In the genomic region with DNA sequence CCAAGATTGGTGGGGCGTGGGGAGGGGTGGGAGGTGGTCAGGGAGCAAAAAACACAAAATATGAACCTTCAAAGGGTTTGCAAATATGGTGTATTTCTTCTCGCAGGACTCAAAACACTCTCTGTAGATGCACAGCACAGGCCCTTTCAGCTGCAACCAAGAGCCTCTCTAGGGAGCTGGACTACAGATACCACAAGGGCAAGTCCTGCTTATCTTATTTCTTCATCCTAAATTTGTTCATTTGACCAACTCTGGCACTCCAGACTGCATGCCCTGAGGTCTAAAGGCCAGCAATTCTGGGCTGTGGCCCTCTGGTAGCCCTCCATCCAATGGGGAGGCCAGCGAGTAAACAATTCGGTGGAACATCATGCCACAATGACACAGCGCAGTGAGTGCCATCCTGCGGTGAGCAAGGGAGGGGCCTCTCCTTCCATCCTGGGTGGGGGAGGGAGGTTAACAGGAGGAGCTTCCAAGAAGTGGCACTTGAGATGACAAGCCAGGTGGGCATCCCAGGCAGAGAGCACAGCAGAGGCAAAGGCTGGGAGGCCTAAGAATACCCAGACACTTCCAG, we compare ENCODE assay signal across 9 cellular contexts. TPM values are rescaled to one million over a fixed set of nuclear protein-coding genes. Genes with fewer than 3 reads are reported as not detected.
DNase-seq lines count a peak whose midpoint lies in the region; ATAC-seq and TF ChIP-seq lines count a peak whose summit lies in the region.
"Had no signal": no experiment of that assay in that cellular context is flagged by ENCODE, and none has a peak within 500 bp of the region (broad histone marks: within the 10 kb centered on the region; RNA-seq: fewer than 3 reads in every experiment).

No MANE protein-coding gene starts in this region.

- in situ Hi-C loops in transverse colon (cut with MboI; ENCODE audit: low pct_ligation_motif_present in 1 of 4, low pct_unique_long_range_greater_than_20kb in 1 of 4, low sequenced_read_pairs in 3 of 4) = no loop called here

- TF ChIP-seq POLR2A in transverse colon (IDR thresholded peaks at IDR 0.05) = no peak

- TF ChIP-seq CTCF in transverse colon (IDR thresholded peaks at IDR 0.05) = no peak

- no peaks in the 10 kb centered on the region for H3K27me3 ChIP-seq in transverse colon

- no peaks in the 10 kb centered on the region for H3K9me3 ChIP-seq in transverse colon
- H3K9me3 ChIP-seq: thoracic aorta had no signal

- ATAC-seq in Right ventricle myocardium superior (ENCODE audit: poor library complexity) (peak; percentile 8), left cardiac atrium (no peak), GM21423 (IDR thresholded peaks at IDR 0.05; ENCODE audit: unreplicated experiment) (no peak), GM21360 (IDR thresholded peaks at IDR 0.05; ENCODE audit: unreplicated experiment) (no peak)

- no peaks in the 10 kb centered on the region for H3K36me3 ChIP-seq in transverse colon
- H3K36me3 ChIP-seq: thoracic aorta had no signal

- peaks cover 8 to 52% (median 27%) of the 10 kb centered on the region in 4 donors for H3K4me1 ChIP-seq in transverse colon

- 33 to 74% methylated on average over 3 to 6 of the region's 6 CpGs for WGBS in transverse colon (ENCODE audit: low coverage in 1 of 2), 2 donors

- peak overlapping the region; percentile 69 to 77 (median 76) for H3K27ac ChIP-seq in transverse colon

- no peak for TF ChIP-seq EP300 in transverse colon (IDR thresholded peaks at IDR 0.05; ENCODE audit: low read depth)

- H3K4me3 ChIP-seq in transverse colon = no peak overlapping the region

- DNase-seq in Right ventricle myocardium superior (no peak), left cardiac atrium (no peak), T-helper 2 cell (peak in 3 of 5 experiments; percentile 17 to 92 (median 51)), cardiac septum (ENCODE audit: low spot score) (peak; percentile 92), transverse colon (peak; percentile 55), NCI-H2081 treated with DMSO at 0.1 percent for 48 hours (lab: John Stamatoyannopoulos, UW) (no peak)

- intact Hi-C loops in Right ventricle myocardium superior (cut with DNase I) = no loop called here
- intact Hi-C loops in left cardiac atrium (cut with DNase I) = no loop called here
- intact Hi-C loops in cardiac septum (cut with DNase I) = no loop called here
- intact Hi-C loops in transverse colon (cut with DNase I; ENCODE audit: low total_unique reads) = loop anchor here (5.0 kb wide), 1 partner anchor 1228 kb away; no protein-coding TSS in a partner anchor

RNA-seq across cellular contexts. Expression of gene SELPLG, which starts 0.6 kb away (rescaled TPM):
- total RNA-seq in Right ventricle myocardium superior = 4.2 TPM
- 10 to 100 TPM in 1 of 2 donors, 1 to 10 TPM in 1; 4.5 to 12.5 TPM for total RNA-seq in left cardiac atrium
- 3.1 TPM for total RNA-seq in cardiac septum
- total RNA-seq in transverse colon = 1 to 10 TPM; 1.6 to 9.4 (median 3.6) TPM

RNA-seq across cellular contexts. Expression of gene TMEM119, which starts 36.4 kb away (rescaled TPM):
- total RNA-seq in Right ventricle myocardium superior = 0.54 TPM
- total RNA-seq in left cardiac atrium = 1 to 10 TPM; 3.0 to 4.3 TPM
- total RNA-seq in cardiac septum = 3.4 TPM
- total RNA-seq in transverse colon = 10 to 100 TPM in 2 of 4 donors, 1 to 10 TPM in 2; 3.3 to 18.3 (median 9.7) TPM

Comparison
In these comparisons a context has a peak if more than half of its experiments do, and no peak if none do; other contexts are left out.
1. DNase-seq: peak in T-helper 2 cell (3 of 5), cardiac septum (single experiment) and transverse colon (single experiment); none in Right ventricle myocardium superior (single experiment), left cardiac atrium (single experiment) and NCI-H2081 treated with DMSO at 0.1 percent for 48 hours (single experiment).